In genomic region chr17:10779607-10780006, GRCh38 we compare ENCODE assay signal across 32 cellular contexts. TPM values are rescaled to one million over a fixed set of nuclear protein-coding genes. Genes with fewer than 3 reads are reported as not detected.
"Had no signal": no experiment of that assay in that cellular context is flagged by ENCODE, and none has a peak within 500 bp of the region (broad histone marks: within the 10 kb centered on the region; RNA-seq: fewer than 3 reads in every experiment).

No MANE protein-coding gene starts in this region.

- DNase-seq: activated CD4-positive, alpha-beta memory T cell treated with anti-CD3 and anti-CD28 coated beads for 36 hours; activated CD4-positive, alpha-beta T cell treated with anti-CD3 and anti-CD28 coated beads for 4 hours; activated CD4-positive, alpha-beta T cell treated with anti-CD3 and anti-CD28 coated beads, Interleukin-2, amount 50 U/mL, for 1 hour; activated CD4-positive, CD25-positive, alpha-beta regulatory T cell treated with anti-CD3 and anti-CD28 coated beads, Interleukin-2, amount 50 U/mL, for 72 hours; activated CD8-positive, alpha-beta memory T cell treated with anti-CD3 and anti-CD28 coated beads, Interleukin-2, amount 50 U/mL, for 4 hours; activated gamma-delta T cell treated with Interleukin-2 at 50 U/mL for 16 hours; activated naive CD4-positive, alpha-beta T cell treated with anti-CD3 and anti-CD28 coated beads for 36 hours; activated naive CD8-positive, alpha-beta T cell treated with anti-CD3 and anti-CD28 coated beads, Interleukin-2, amount 50 U/mL, for 24 hours; activated T-cell treated with anti-CD3 and anti-CD28 coated beads for 4 hours; activated T-cell treated with anti-CD3 and anti-CD28 coated beads, Interleukin-2, amount 50 U/mL, for 4 hours; anterior cingulate cortex; caudate nucleus; NCI-H1105; NCI-H1417 treated with DMSO at 0.1 percent for 48 hours; NCI-H1694; NCI-H1930; NCI-H2081 treated with DMSO at 0.1 percent for 48 hours; NCI-H226; NCI-H446 treated with DMSO at 0.1 percent for 48 hours; NCI-H524; RPMI8226; SHP77 treated with DMSO at 0.1 percent for 48 hours had no signal

- H3K27ac ChIP-seq: Peyer's patch had no signal

- H3K36me3 Mint-ChIP-seq: brain had no signal

- FAIRE-seq: bronchial epithelial cell, K562 had no signal

- H3K27ac Mint-ChIP-seq: activated CD4-positive, alpha-beta memory T cell treated with anti-CD3 and anti-CD28 coated beads for 36 hours; activated naive CD4-positive, alpha-beta T cell treated with anti-CD3 and anti-CD28 coated beads for 36 hours; activated naive CD8-positive, alpha-beta T cell; activated naive CD8-positive, alpha-beta T cell treated with anti-CD3 and anti-CD28 coated beads, Interleukin-2, amount 50 U/mL, for 24 hours; activated T-helper 1 cell treated with anti-CD3 and anti-CD28 coated beads, Interleukin-12 subunit alpha, Interleukin-12 subunit beta, Interleukin-2, Interleukin-4 antibody, amounts not matched to agents 30 ng/mL and 10 ng/mL and 1 ng/mL, durations not matched to agents 14 hours and 24 hours and 36 hours; brain; T-helper 1 cell treated with Interleukin-12 subunit alpha and Interleukin-12 subunit beta and Interleukin-4 antibody, amounts not matched to agents 30 μg/mL and 1 μg/mL, for 36 hours; T-helper 2 cell treated with Interferon-gamma antibody and Interleukin-4, amounts not matched to agents 5 μg/mL and 100 μg/mL, for 36 hours; WTC11 had no signal

- H3K9me3 ChIP-seq: Peyer's patch had no signal

- H3K4me3 Mint-ChIP-seq: activated CD4-positive, alpha-beta memory T cell treated with anti-CD3 and anti-CD28 coated beads for 36 hours; activated naive CD4-positive, alpha-beta T cell treated with anti-CD3 and anti-CD28 coated beads for 36 hours; activated naive CD8-positive, alpha-beta T cell; activated naive CD8-positive, alpha-beta T cell treated with anti-CD3 and anti-CD28 coated beads, Interleukin-2, amount 50 U/mL, for 24 hours; activated T-cell treated with anti-CD3 and anti-CD28 coated beads, Interleukin-2, amount 50 U/mL, for 4 hours; activated T-helper 1 cell treated with anti-CD3 and anti-CD28 coated beads, Interleukin-12 subunit alpha, Interleukin-12 subunit beta, Interleukin-2, Interleukin-4 antibody, amounts not matched to agents 30 ng/mL and 10 ng/mL and 1 ng/mL, durations not matched to agents 14 hours and 24 hours and 36 hours; brain; T-helper 1 cell treated with Interleukin-12 subunit alpha and Interleukin-12 subunit beta and Interleukin-4 antibody, amounts not matched to agents 30 μg/mL and 1 μg/mL, for 36 hours; T-helper 2 cell treated with Interferon-gamma antibody and Interleukin-4, amounts not matched to agents 5 μg/mL and 100 μg/mL, for 36 hours; WTC11 had no signal

- H3K4me3 ChIP-seq: K562, Peyer's patch had no signal

- H3K27me3 ChIP-seq: Peyer's patch had no signal

- H3K4me1 Mint-ChIP-seq: activated naive CD8-positive, alpha-beta T cell treated with anti-CD3 and anti-CD28 coated beads, Interleukin-2, amount 50 U/mL, for 24 hours; brain had no signal

- H3K36me3 ChIP-seq: Peyer's patch had no signal

- H3K9me3 Mint-ChIP-seq: activated T-helper 1 cell treated with anti-CD3 and anti-CD28 coated beads, Interleukin-12 subunit alpha, Interleukin-12 subunit beta, Interleukin-2, Interleukin-4 antibody, amounts not matched to agents 30 ng/mL and 10 ng/mL and 1 ng/mL, durations not matched to agents 14 hours and 24 hours and 36 hours; T-helper 2 cell treated with Interferon-gamma antibody and Interleukin-4, amounts not matched to agents 5 μg/mL and 100 μg/mL, for 36 hours had no signal

- ATAC-seq: activated naive CD8-positive, alpha-beta T cell treated with anti-CD3 and anti-CD28 coated beads, Interleukin-2, amount 50 U/mL, for 24 hours; activated T-cell treated with anti-CD3 and anti-CD28 coated beads, Interleukin-2, amount 50 U/mL, for 4 hours; K562; WTC11 had no signal

- H3K27me3 Mint-ChIP-seq: activated naive CD8-positive, alpha-beta T cell had no signal

RNA-seq across cellular contexts. Expression of gene TMEM238L, which starts 24.3 kb away (rescaled TPM):
- total RNA-seq: activated CD4-positive, alpha-beta memory T cell treated with anti-CD3 and anti-CD28 coated beads for 36 hours; activated naive CD4-positive, alpha-beta T cell treated with anti-CD3 and anti-CD28 coated beads for 36 hours; activated T-cell treated with anti-CD3 and anti-CD28 coated beads, Interleukin-2, amount 50 U/mL, for 4 hours; activated T-helper 1 cell treated with anti-CD3 and anti-CD28 coated beads, Interleukin-12 subunit alpha, Interleukin-12 subunit beta, Interleukin-2, Interleukin-4 antibody, amounts not matched to agents 30 ng/mL and 10 ng/mL and 1 ng/mL, durations not matched to agents 14 hours and 24 hours and 36 hours; bronchial epithelial cell; K562; MCF 10A; WTC11 had no signal

RNA-seq across cellular contexts. Expression of gene TMEM220, which starts 49.8 kb away (rescaled TPM):
- total RNA-seq: K562 had no signal

RNA-seq across cellular contexts. Expression of gene PIRT, which starts 58.3 kb away (rescaled TPM):
- total RNA-seq: activated CD4-positive, alpha-beta memory T cell treated with anti-CD3 and anti-CD28 coated beads for 36 hours; activated naive CD4-positive, alpha-beta T cell treated with anti-CD3 and anti-CD28 coated beads for 36 hours; activated T-cell treated with anti-CD3 and anti-CD28 coated beads, Interleukin-2, amount 50 U/mL, for 4 hours; activated T-helper 1 cell treated with anti-CD3 and anti-CD28 coated beads, Interleukin-12 subunit alpha, Interleukin-12 subunit beta, Interleukin-2, Interleukin-4 antibody, amounts not matched to agents 30 ng/mL and 10 ng/mL and 1 ng/mL, durations not matched to agents 14 hours and 24 hours and 36 hours; bronchial epithelial cell; K562; MCF 10A; WTC11 had no signal
